37 cellular contexts compared by ENCODE assay signal in genomic region chr13:51322826-51323225, GRCh38. TPM values are rescaled to one million over a fixed set of nuclear protein-coding genes. Genes with fewer than 3 reads are reported as not detected.
"Had no signal": no experiment of that assay in that cellular context is flagged by ENCODE, and none has a peak within 500 bp of the region (broad histone marks: within the 10 kb centered on the region; RNA-seq: fewer than 3 reads in every experiment).

No MANE protein-coding gene starts in this region.

- DNase-seq: activated CD4-positive, alpha-beta memory T cell treated with anti-CD3 and anti-CD28 coated beads, Interleukin-2, amount 10 ng/mL, durations not matched to agents 7 days and 5 days; activated CD4-positive, alpha-beta T cell treated with anti-CD3 and anti-CD28 coated beads for 1 hour; activated CD4-positive, alpha-beta T cell treated with anti-CD3 and anti-CD28 coated beads, Interleukin-2, amount 10 ng/mL, durations not matched to agents 7 days and 5 days; activated CD8-positive, alpha-beta memory T cell treated with anti-CD3 and anti-CD28 coated beads, Interleukin-2, amount 50 U/mL, for 48 hours; activated gamma-delta T cell; activated naive CD4-positive, alpha-beta T cell treated with anti-CD3 and anti-CD28 coated beads, Interleukin-2, amount 10 ng/mL, durations not matched to agents 7 days and 5 days; activated naive CD8-positive, alpha-beta T cell treated with anti-CD3 and anti-CD28 coated beads, Interleukin-2, amount 10 ng/mL, durations not matched to agents 7 days and 5 days; activated T-cell treated with anti-CD3 and anti-CD28 coated beads, Interleukin-2, amount 50 U/mL, for 24 hours; cerebellar nuclear complex; colonic mucosa; effector memory CD4-positive, alpha-beta T cell; islet precursor cell; left cardiac atrium; left ventricle myocardium superior; mammary epithelial cell; naive B cell; nephron progenitor cell; nucleus accumbens; pancreas; retina; sigmoid colon; small intestine; stimulated activated CD4-positive, alpha-beta T cell treated with anti-CD3 and anti-CD28 coated beads, Interleukin-1b, Interleukin-23, amount 100 ng/mL, for 48 hours; stimulated activated naive CD4-positive, alpha-beta T cell; T-helper 2 cell had no signal

- H2AFZ ChIP-seq: hepatocyte had no signal

- H3K27ac ChIP-seq: ascending aorta, cardiac muscle cell, colonic mucosa, gastroesophageal sphincter, hepatocyte, pancreas, prostate gland, sigmoid colon, thoracic aorta, vagina had no signal

- H3K9me3 ChIP-seq: ascending aorta, colonic mucosa, gastroesophageal sphincter, pancreas, prostate gland, sigmoid colon, thoracic aorta, vagina had no signal

- H3K4me3 ChIP-seq: ascending aorta, cardiac muscle cell, colonic mucosa, gastroesophageal sphincter, hepatocyte, pancreas, prostate gland, sigmoid colon, thoracic aorta, vagina had no signal

- H3K27me3 ChIP-seq: ascending aorta, cardiac muscle cell, colonic mucosa, gastroesophageal sphincter, hepatocyte, pancreas, sigmoid colon, vagina had no signal

- H3K79me2 ChIP-seq: hepatocyte had no signal

- H3K4me1 ChIP-seq: colonic mucosa, gastroesophageal sphincter, prostate gland, sigmoid colon, vagina had no signal

- ATAC-seq: gastroesophageal sphincter, left cardiac atrium, left ventricle myocardium superior, pancreas had no signal

- H3K4me2 ChIP-seq: hepatocyte had no signal

- H3K36me3 ChIP-seq: ascending aorta, cardiac muscle cell, colonic mucosa, gastroesophageal sphincter, pancreas, prostate gland, sigmoid colon, thoracic aorta, vagina had no signal

RNA-seq across cellular contexts. Expression of gene SERPINE3, which starts 16.7 kb away (rescaled TPM):
- total RNA-seq: activated CD4-positive, alpha-beta memory T cell treated with anti-CD3 and anti-CD28 coated beads, Interleukin-2, amount 10 ng/mL, durations not matched to agents 7 days and 5 days; activated CD4-positive, alpha-beta T cell treated with anti-CD3 and anti-CD28 coated beads, Interleukin-2, amount 10 ng/mL, durations not matched to agents 7 days and 5 days; activated naive CD8-positive, alpha-beta T cell treated with anti-CD3 and anti-CD28 coated beads, Interleukin-2, amount 10 ng/mL, durations not matched to agents 7 days and 5 days; ascending aorta; colonic mucosa; dermis microvascular lymphatic vessel endothelial cell; endothelial cell of umbilical vein; fibroblast of lung; fibroblast of villous mesenchyme; left cardiac atrium; left ventricle myocardium superior; pancreas; prostate gland; vagina had no signal
- polyA plus RNA-seq: endothelial cell of umbilical vein, esophagus, fibroblast of lung, mammary epithelial cell, pancreas, sigmoid colon, small intestine had no signal
